ENCODE assay signal across 14 cellular contexts in the genomic region with DNA sequence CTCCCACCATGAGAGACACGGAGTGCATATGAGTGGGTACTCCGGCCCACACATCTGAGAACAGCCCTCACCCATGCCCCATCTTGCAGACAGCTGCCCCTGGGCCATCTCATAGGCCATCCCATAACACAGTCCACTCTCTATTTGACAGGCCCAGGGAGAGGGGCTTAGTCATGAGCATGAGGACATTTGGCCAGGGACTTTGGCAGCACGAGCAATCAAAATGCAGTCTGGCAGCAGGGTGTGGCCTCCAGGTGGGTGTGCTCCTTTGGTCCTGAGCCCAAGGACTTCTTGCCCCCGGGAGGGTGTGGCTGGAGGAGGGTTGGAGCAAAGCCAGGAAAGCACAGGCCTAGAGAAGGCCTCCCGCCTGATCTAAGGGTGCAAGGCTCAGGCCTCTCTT. TPM values are rescaled to one million over a fixed set of nuclear protein-coding genes. Genes with fewer than 3 reads are reported as not detected.
DNase-seq lines count a peak whose midpoint lies in the region; ATAC-seq lines count a peak whose summit lies in the region.
"Had no signal": no experiment of that assay in that cellular context is flagged by ENCODE, and none has a peak within 500 bp of the region (broad histone marks: within the 10 kb centered on the region; RNA-seq: fewer than 3 reads in every experiment).

No MANE protein-coding gene starts in this region.

- H3K9me3 ChIP-seq in adipocyte (ENCODE audit: control insufficient read depth, low read length), result no peaks in the 10 kb centered on the region
- H3K9me3 ChIP-seq in subcutaneous abdominal adipose tissue (ENCODE audit: control insufficient read depth in 5 of 5, low read length in 5 of 5), result no peaks in the 10 kb centered on the region
- H3K9me3 ChIP-seq: thoracic aorta had no signal

- H3K36me3 ChIP-seq in adipocyte (ENCODE audit: control insufficient read depth, insufficient read depth, low read length, severe bottlenecking), result peaks cover 4% of the 10 kb centered on the region
- peaks cover 5 to 18% (median 11%) of the 10 kb centered on the region in 5 donors for H3K36me3 ChIP-seq in subcutaneous abdominal adipose tissue (ENCODE audit: control insufficient read depth in 5 of 5, insufficient read depth in 5 of 5, low read length in 5 of 5)
- H3K36me3 ChIP-seq: thoracic aorta had no signal

- intact Hi-C loops in left ventricle myocardium superior (cut with micrococcal nuclease), result no loop called here

- peaks cover 58% of the 10 kb centered on the region for H3K4me1 ChIP-seq in adipocyte (ENCODE audit: control insufficient read depth, insufficient read depth, low read length)
- H3K4me1 ChIP-seq in subcutaneous abdominal adipose tissue (ENCODE audit: control insufficient read depth in 5 of 5, insufficient read depth in 5 of 5, low read length in 5 of 5), result peaks cover 4 to 25% (median 18%) of the 10 kb centered on the region in 5 donors

- ATAC-seq in left ventricle myocardium superior (peak; percentile 62), HG02973 (IDR thresholded peaks at IDR 0.05; ENCODE audit: unreplicated experiment) (no peak)
- ATAC-seq: activated CD4-positive, CD25-positive, alpha-beta regulatory T cell treated with anti-CD3 and anti-CD28 coated beads, Interleukin-2, amount 50 U/mL, for 24 hours had no signal

- H3K27ac ChIP-seq in subcutaneous abdominal adipose tissue (ENCODE audit: low read depth, low read length), result peak overlapping the region; percentile 81
- H3K27ac ChIP-seq: thoracic aorta had no signal

- H3K9ac ChIP-seq in adipocyte (ENCODE audit: low read length) (peak overlapping the region; percentile 61), subcutaneous abdominal adipose tissue (ENCODE audit: low read length in 5 of 5) (no peak overlapping the region)

- DNase-seq in NCI-H345 (lab: John Stamatoyannopoulos, UW) (peak; percentile 4), NCI-H345 treated with DMSO at 0.1 percent for 48 hours (lab: John Stamatoyannopoulos, UW; ENCODE audit: unreplicated experiment) (no peak), adipocyte (ENCODE audit: low read depth) (no peak), left ventricle myocardium superior (no peak), DMS 273 treated with DMSO at 0.1 percent for 48 hours (lab: John Stamatoyannopoulos, UW) (no peak), COR-L47 (lab: John Stamatoyannopoulos, UW) (no peak)
- DNase-seq: activated T-cell treated with anti-CD3 and anti-CD28 coated beads, Interleukin-2, amount 50 U/mL, for 24 hours; NCI-H187; nephron progenitor cell; NK-92 treated with Interleukin-12 subunit alpha and Interleukin-12 subunit beta, amount 100 ng/mL, for 24 hours had no signal

- H3K4me3 ChIP-seq in adipocyte (ENCODE audit: low read length) (no peak overlapping the region), subcutaneous abdominal adipose tissue (ENCODE audit: low read depth in 1 of 5, low read length in 5 of 5) (no peak overlapping the region)
- H3K4me3 ChIP-seq: thoracic aorta had no signal

- H3K27me3 ChIP-seq in adipocyte (replicated peaks; ENCODE audit: control insufficient read depth, insufficient read depth, low read length) (no peaks in the 10 kb centered on the region), subcutaneous abdominal adipose tissue (ENCODE audit: control insufficient read depth in 5 of 5, insufficient read depth in 4 of 5, low read length in 5 of 5) (no peaks in the 10 kb centered on the region)

RNA-seq across cellular contexts. Expression of a gene that starts 25.6 kb away (rescaled TPM):
- 76.8 TPM for total RNA-seq in left ventricle myocardium superior
